ENCODE assay signal across 17 cellular contexts in the genomic region with DNA sequence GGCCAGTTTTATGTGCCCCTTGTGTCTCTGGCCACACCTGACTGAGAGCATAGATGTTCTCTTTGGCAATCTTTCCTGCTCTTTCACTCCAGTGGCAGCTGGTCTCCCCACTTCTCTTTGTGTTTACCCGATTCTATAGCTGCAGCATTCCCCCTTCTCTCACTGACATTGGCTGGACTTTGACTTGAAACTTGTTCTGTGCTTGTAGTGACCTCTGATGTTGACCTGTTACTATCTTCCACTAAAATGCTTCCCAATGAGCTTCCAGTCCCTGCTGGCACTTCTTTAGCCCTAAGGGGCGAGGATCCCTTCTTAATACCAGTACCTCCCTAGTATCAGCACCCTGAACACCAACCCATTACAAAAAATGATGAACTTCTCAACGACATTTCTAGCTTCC.
DNase-seq lines count a peak whose midpoint lies in the region; ATAC-seq, FAIRE-seq and TF ChIP-seq lines count a peak whose summit lies in the region.
"Had no signal": no experiment of that assay in that cellular context is flagged by ENCODE, and none has a peak within 500 bp of the region (broad histone marks: within the 10 kb centered on the region; RNA-seq: fewer than 3 reads in every experiment).

No MANE protein-coding gene starts in this region.

- TF ChIP-seq CTCF in endothelial cell of umbilical vein (IDR thresholded peaks at IDR 0.05; ENCODE audit: extremely low read depth in 1 of 2, insufficient read depth in 1 of 2, low read depth in 1 of 2, low read length in 2 of 2) (no peak), osteoblast (IDR thresholded peaks at IDR 0.05; ENCODE audit: extremely low read depth, low read depth, low read length) (no peak), body of pancreas (IDR thresholded peaks at IDR 0.05) (no peak)

- no peaks in the 10 kb centered on the region for H3K36me3 Mint-ChIP-seq in T-helper 17 cell (ENCODE audit: low read depth)
- no peaks in the 10 kb centered on the region for H3K36me3 Mint-ChIP-seq in activated naive CD4-positive, alpha-beta T cell treated with anti-CD3 and anti-CD28 coated beads for 36 hours (ENCODE audit: low read depth)
- H3K36me3 Mint-ChIP-seq: CD4-positive, CD25-positive, alpha-beta regulatory T cell; IgD-negative memory B cell had no signal

- BruUV-seq in endothelial cell of umbilical vein (replicated peaks; lab: Mats Ljungman, UMichigan): no TSS peak

- no peak overlapping the region for H3K9ac ChIP-seq in endothelial cell of umbilical vein (replicated peaks; ENCODE audit: extremely low read depth, insufficient read depth, low read length)
- H3K9ac ChIP-seq: GM23248 had no signal

- H3K27ac ChIP-seq in right cardiac atrium (ENCODE audit: low read length) (peak overlapping the region; percentile 13), endothelial cell of umbilical vein (ENCODE audit: insufficient read depth, low read depth, low read length) (peak overlapping the region; percentile 9), osteoblast (ENCODE audit: low read depth, low read length) (no peak overlapping the region), body of pancreas (peak overlapping the region in 2 of 4 donors; percentile 19 to 51)
- H3K27ac ChIP-seq: GM23248 had no signal

- no peak overlapping the region for H3K4me3 Mint-ChIP-seq in T-helper 17 cell
- no peak overlapping the region for H3K4me3 Mint-ChIP-seq in activated naive CD4-positive, alpha-beta T cell treated with anti-CD3 and anti-CD28 coated beads for 36 hours
- H3K4me3 Mint-ChIP-seq: CD4-positive, CD25-positive, alpha-beta regulatory T cell; IgD-negative memory B cell had no signal

- H2AFZ ChIP-seq in endothelial cell of umbilical vein (ENCODE audit: low read depth, low read length): peak overlapping the region; percentile 43
- H2AFZ ChIP-seq in osteoblast (ENCODE audit: low read length): peak overlapping the region; percentile 6
- H2AFZ ChIP-seq: GM23248 had no signal

- FAIRE-seq in endothelial cell of umbilical vein (lab: Jason Lieb, UNC): no peak

- H3K4me3 ChIP-seq in right cardiac atrium (ENCODE audit: low read length) (no peak overlapping the region), endothelial cell of umbilical vein (replicated peaks in 1 of 3; ENCODE audit: insufficient read depth in 1 of 3, low read depth in 1 of 3, low read length in 3 of 3) (peak overlapping the region in 1 of 3 experiments; percentile 5), osteoblast (ENCODE audit: insufficient read depth, low read length) (no peak overlapping the region), body of pancreas (no peak overlapping the region)
- H3K4me3 ChIP-seq: GM23248 had no signal

- no peaks in the 10 kb centered on the region for H3K27me3 ChIP-seq in right cardiac atrium (ENCODE audit: control insufficient read depth, insufficient read depth)
- no peaks in the 10 kb centered on the region for H3K27me3 ChIP-seq in endothelial cell of umbilical vein (ENCODE audit: control insufficient read depth in 2 of 2, insufficient read depth in 2 of 2, low read length in 2 of 2)
- H3K27me3 ChIP-seq in osteoblast (ENCODE audit: insufficient read depth, low read length): no peaks in the 10 kb centered on the region
- H3K27me3 ChIP-seq in body of pancreas: no peaks in the 10 kb centered on the region

- peaks cover 2% of the 10 kb centered on the region for H3K4me1 ChIP-seq in right cardiac atrium (ENCODE audit: control insufficient read depth, insufficient read depth, low read length)
- peaks cover 20% of the 10 kb centered on the region for H3K4me1 ChIP-seq in endothelial cell of umbilical vein (ENCODE audit: control insufficient read depth, extremely low read depth, insufficient read depth, low read length)
- peaks cover 30% of the 10 kb centered on the region for H3K4me1 ChIP-seq in osteoblast (ENCODE audit: insufficient read depth, low read length)
- H3K4me1 ChIP-seq in body of pancreas: peaks cover 23% of the 10 kb centered on the region

- intact Hi-C loops in right cardiac atrium (cut with DNase I): loop anchor here in 3 of 4 donors (5.0 to 10.0 kb wide), 8 partner anchors 265 to 1495 kb away; a partner anchor contains a TSS
- intact Hi-C loops in left ventricle myocardium superior (cut with micrococcal nuclease): loop anchor here (5.0 to 10.0 kb wide), 3 partner anchors 285 to 637 kb away; no protein-coding TSS in a partner anchor
- intact Hi-C loops in endothelial cell of umbilical vein (cut with micrococcal nuclease): loop anchor here (1.0 to 5.0 kb wide), 6 partner anchors 142 to 777 kb away; no protein-coding TSS in a partner anchor
- intact Hi-C loops in body of pancreas (cut with DNase I): no loop called here
- intact Hi-C loops in activated naive CD4-positive, alpha-beta T cell treated with anti-CD3 and anti-CD28 coated beads for 36 hours (cut with micrococcal nuclease): no loop called here

- no peaks in the 10 kb centered on the region for H3K9me1 ChIP-seq in endothelial cell of umbilical vein (replicated peaks; ENCODE audit: control insufficient read depth, extremely low read depth, insufficient read depth, low read length)

- 66% methylated on average over 3 of the region's 3 CpGs for WGBS in right cardiac atrium
- 57 to 58% methylated on average over 3 of the region's 3 CpGs for WGBS in body of pancreas, 2 donors

- no peak overlapping the region for H3K27ac Mint-ChIP-seq in T-helper 17 cell
- H3K27ac Mint-ChIP-seq in activated naive CD4-positive, alpha-beta T cell treated with anti-CD3 and anti-CD28 coated beads for 36 hours: no peak overlapping the region
- H3K27ac Mint-ChIP-seq: CD4-positive, CD25-positive, alpha-beta regulatory T cell; IgD-negative memory B cell had no signal

- H3K4me2 ChIP-seq in endothelial cell of umbilical vein (ENCODE audit: insufficient read depth, low read length) (peak overlapping the region; percentile 54), osteoblast (ENCODE audit: insufficient read depth, low read length) (no peak overlapping the region)

- H3K4me1 Mint-ChIP-seq in T-helper 17 cell: peaks cover 4% of the 10 kb centered on the region
- H3K4me1 Mint-ChIP-seq in activated naive CD4-positive, alpha-beta T cell treated with anti-CD3 and anti-CD28 coated beads for 36 hours (ENCODE audit: low read depth): peaks cover 2% of the 10 kb centered on the region
- H3K4me1 Mint-ChIP-seq: CD4-positive, CD25-positive, alpha-beta regulatory T cell had no signal

- H3K9me3 ChIP-seq in right cardiac atrium (ENCODE audit: control insufficient read depth, low read length) (no peaks in the 10 kb centered on the region), endothelial cell of umbilical vein (replicated peaks; ENCODE audit: control insufficient read depth, insufficient read depth, low read length) (no peaks in the 10 kb centered on the region), osteoblast (ENCODE audit: low read depth, low read length) (no peaks in the 10 kb centered on the region), T-helper 17 cell (ENCODE audit: control insufficient read depth, low read length, poor library complexity, severe bottlenecking) (no peaks in the 10 kb centered on the region), body of pancreas (no peaks in the 10 kb centered on the region)
- H3K9me3 ChIP-seq: Caco-2 had no signal

- H4K20me1 ChIP-seq in endothelial cell of umbilical vein (replicated peaks; ENCODE audit: control insufficient read depth, extremely low read depth, insufficient read depth, low read length) (no peaks in the 10 kb centered on the region), osteoblast (ENCODE audit: insufficient read depth, low read length) (no peaks in the 10 kb centered on the region)

- H3K9me3 Mint-ChIP-seq in activated naive CD4-positive, alpha-beta T cell treated with anti-CD3 and anti-CD28 coated beads for 36 hours: no peaks in the 10 kb centered on the region

- ATAC-seq in right cardiac atrium (peak in 1 of 2 donors; percentile 61), left ventricle myocardium superior (no peak), T-helper 17 cell (no peak), body of pancreas (no peak)

- dilution Hi-C loops in endothelial cell of umbilical vein (cut with MboI; ENCODE audit: extremely low pct_ligation_motif_present, low sequenced_read_pairs): no loop called here

- POLR2A ChIA-PET in endothelial cell of umbilical vein (lab: Charles Lee): interaction anchor here (2.1 kb wide), 1 partner anchor 406 kb away, joined by 5 read pairs; no protein-coding TSS in a partner anchor

- peaks cover 13% of the 10 kb centered on the region for H3K27me3 Mint-ChIP-seq in T-helper 17 cell
- no peaks in the 10 kb centered on the region for H3K27me3 Mint-ChIP-seq in activated naive CD4-positive, alpha-beta T cell treated with anti-CD3 and anti-CD28 coated beads for 36 hours (ENCODE audit: low read depth)
- H3K27me3 Mint-ChIP-seq: CD4-positive, CD25-positive, alpha-beta regulatory T cell had no signal

- no peaks in the 10 kb centered on the region for H3K36me3 ChIP-seq in endothelial cell of umbilical vein (ENCODE audit: control insufficient read depth in 2 of 2, extremely low read depth in 1 of 2, insufficient read depth in 2 of 2, low read length in 2 of 2)
- no peaks in the 10 kb centered on the region for H3K36me3 ChIP-seq in osteoblast (ENCODE audit: insufficient read depth, low read length)
- H3K36me3 ChIP-seq in body of pancreas (replicated peaks in 1 of 2; ENCODE audit: insufficient read depth in 1 of 2, low read depth in 2 of 2): no peaks in the 10 kb centered on the region

- H3K79me2 ChIP-seq in endothelial cell of umbilical vein (ENCODE audit: control insufficient read depth, insufficient read depth, low read length) (no peaks in the 10 kb centered on the region), osteoblast (ENCODE audit: insufficient read depth, low read length) (no peaks in the 10 kb centered on the region)

- CTCF ChIA-PET in endothelial cell of umbilical vein (lab: Charles Lee): interaction anchor here (1.1 to 9.5 kb wide), 7 partner anchors 178 to 1495 kb away, joined by 3 to 204 read pairs (median 5); no protein-coding TSS in a partner anchor
- CTCF ChIA-PET in activated naive CD4-positive, alpha-beta T cell treated with anti-CD3 and anti-CD28 coated beads for 36 hours (lab: Charles Lee): no interaction called here

- DNase-seq in right cardiac atrium (no peak), left ventricle myocardium superior (no peak), endothelial cell of umbilical vein (ENCODE audit: low read depth, low spot score) (no peak), osteoblast (ENCODE audit: insufficient read length, low spot score, missing footprints) (no peak), T-helper 17 cell (no peak), body of pancreas (no peak)
- no peak for DNase-seq in activated naive CD4-positive, alpha-beta T cell treated with anti-CD3 and anti-CD28 coated beads for 36 hours
- DNase-seq: Caco-2; CD4-positive, CD25-positive, alpha-beta regulatory T cell; EL; GM23248; NCI-H1105 treated with DMSO at 0.1 percent for 48 hours; NCI-H1694 treated with DMSO at 0.1 percent for 48 hours; NCI-H345; NCI-H526 treated with DMSO at 0.1 percent for 48 hours; OCI-M1 had no signal

- TF ChIP-seq POLR2A in endothelial cell of umbilical vein (IDR thresholded peaks at IDR 0.05; ENCODE audit: low read depth, low read length) (no peak), body of pancreas (IDR thresholded peaks at IDR 0.05) (no peak)

TF ChIP-seq in endothelial cell of umbilical vein, 7 proteins besides CTCF, POLR2A, EP300 and RAD21 (continues in another document):
- TF ChIP-seq EZH2 (IDR thresholded peaks at IDR 0.05; ENCODE audit: borderline replicate concordance, low read depth, low read length, severe bottlenecking): no peak
- TF ChIP-seq JUN (IDR thresholded peaks at IDR 0.05; ENCODE audit: borderline replicate concordance, insufficient read depth, insufficient read length, low read depth): no peak

Comparison
In these comparisons a context has a peak if more than half of its experiments do, and no peak if none do; other contexts are left out.
1. intact Hi-C loops: an anchor here in right cardiac atrium (5.0 to 10.0 kb wide), left ventricle myocardium superior (5.0 to 10.0 kb wide) and endothelial cell of umbilical vein (1.0 to 5.0 kb wide); none called in body of pancreas and activated naive CD4-positive, alpha-beta T cell treated with anti-CD3 and anti-CD28 coated beads for 36 hours.